In the genomic region with DNA sequence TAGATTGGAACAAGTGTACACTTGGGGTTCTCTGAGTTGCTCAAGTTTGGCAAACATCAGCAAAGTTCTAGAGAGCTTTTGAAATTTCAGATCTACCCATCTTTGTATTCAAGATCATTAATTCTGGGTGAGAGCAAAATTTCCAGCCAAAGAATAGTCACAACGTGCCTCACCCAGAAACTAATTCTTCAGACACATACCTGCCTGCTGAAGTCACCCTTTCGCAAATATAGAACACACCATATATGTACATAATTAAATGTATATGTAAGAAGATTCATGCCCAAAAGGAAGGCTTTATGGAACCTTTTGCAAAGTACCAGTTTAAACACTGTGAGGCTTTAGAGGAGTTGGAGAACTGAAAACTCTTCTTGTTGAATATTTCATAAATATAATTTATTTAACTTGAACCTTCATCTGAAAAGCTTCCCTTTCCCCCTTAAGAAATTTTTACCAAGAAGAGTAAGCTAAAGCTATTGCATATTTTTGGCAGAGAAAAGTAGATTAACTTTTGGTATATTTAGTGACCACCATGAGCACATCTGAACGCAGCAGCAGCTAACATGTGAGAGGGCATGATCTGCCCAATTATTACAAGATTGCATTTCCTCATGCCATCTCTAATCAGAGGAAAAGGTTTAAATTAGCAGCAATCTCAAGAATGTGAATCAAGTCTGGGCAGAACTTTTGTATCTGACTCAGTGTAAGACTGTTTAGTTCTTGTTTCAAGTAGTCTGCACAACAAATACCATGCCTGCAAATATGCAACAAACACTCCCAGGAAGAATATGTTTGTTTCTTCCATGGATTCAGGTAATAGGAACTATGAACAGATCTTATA, we compare ENCODE assay signal across 2 cellular contexts.
TF ChIP-seq lines count a peak whose summit lies in the region.

No MANE protein-coding gene starts in this region.

TF ChIP-seq in A549, 52 proteins besides CTCF, POLR2A, EP300 and RAD21 (continued from another document):
- TF ChIP-seq FOXS1 (CRISPR knock-in tag; IDR thresholded peaks at IDR 0.05): no peak

TF ChIP-seq in Ishikawa, 13 proteins besides CTCF, POLR2A, EP300 and RAD21 (continued from another document):
- TF ChIP-seq, protein P1, sequence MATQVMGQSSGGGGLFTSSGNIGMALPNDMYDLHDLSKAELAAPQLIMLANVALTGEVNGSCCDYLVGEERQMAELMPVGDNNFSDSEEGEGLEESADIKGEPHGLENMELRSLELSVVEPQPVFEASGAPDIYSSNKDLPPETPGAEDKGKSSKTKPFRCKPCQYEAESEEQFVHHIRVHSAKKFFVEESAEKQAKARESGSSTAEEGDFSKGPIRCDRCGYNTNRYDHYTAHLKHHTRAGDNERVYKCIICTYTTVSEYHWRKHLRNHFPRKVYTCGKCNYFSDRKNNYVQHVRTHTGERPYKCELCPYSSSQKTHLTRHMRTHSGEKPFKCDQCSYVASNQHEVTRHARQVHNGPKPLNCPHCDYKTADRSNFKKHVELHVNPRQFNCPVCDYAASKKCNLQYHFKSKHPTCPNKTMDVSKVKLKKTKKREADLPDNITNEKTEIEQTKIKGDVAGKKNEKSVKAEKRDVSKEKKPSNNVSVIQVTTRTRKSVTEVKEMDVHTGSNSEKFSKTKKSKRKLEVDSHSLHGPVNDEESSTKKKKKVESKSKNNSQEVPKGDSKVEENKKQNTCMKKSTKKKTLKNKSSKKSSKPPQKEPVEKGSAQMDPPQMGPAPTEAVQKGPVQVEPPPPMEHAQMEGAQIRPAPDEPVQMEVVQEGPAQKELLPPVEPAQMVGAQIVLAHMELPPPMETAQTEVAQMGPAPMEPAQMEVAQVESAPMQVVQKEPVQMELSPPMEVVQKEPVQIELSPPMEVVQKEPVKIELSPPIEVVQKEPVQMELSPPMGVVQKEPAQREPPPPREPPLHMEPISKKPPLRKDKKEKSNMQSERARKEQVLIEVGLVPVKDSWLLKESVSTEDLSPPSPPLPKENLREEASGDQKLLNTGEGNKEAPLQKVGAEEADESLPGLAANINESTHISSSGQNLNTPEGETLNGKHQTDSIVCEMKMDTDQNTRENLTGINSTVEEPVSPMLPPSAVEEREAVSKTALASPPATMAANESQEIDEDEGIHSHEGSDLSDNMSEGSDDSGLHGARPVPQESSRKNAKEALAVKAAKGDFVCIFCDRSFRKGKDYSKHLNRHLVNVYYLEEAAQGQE (IDR thresholded peaks at IDR 0.05; ENCODE audit: low read depth): no peak
- TF ChIP-seq YY1 (IDR thresholded peaks at IDR 0.05; ENCODE audit: low read depth) (no peak), USF1 (IDR thresholded peaks at IDR 0.05) (no peak), TEAD4 (IDR thresholded peaks at IDR 0.05) (peak; percentile 91), TCF12 (IDR thresholded peaks at IDR 0.05; ENCODE audit: low read depth) (no peak)
